Comparison of ENCODE assay signal across 8 cellular contexts in genomic region chr10:98135222-98135899, GRCh38. TPM values are rescaled to one million over a fixed set of nuclear protein-coding genes. Genes with fewer than 3 reads are reported as not detected.
DNase-seq lines count a peak whose midpoint lies in the region; ATAC-seq and TF ChIP-seq lines count a peak whose summit lies in the region.

No MANE protein-coding gene starts in this region.

- H3K9me3 Mint-ChIP-seq in CD4-positive, alpha-beta T cell = peaks cover 4% of the 10 kb centered on the region
- H3K9me3 Mint-ChIP-seq in activated CD8-positive, alpha-beta T cell treated with anti-CD3 and anti-CD28 coated beads for 36 hours = no peaks in the 10 kb centered on the region
- H3K9me3 Mint-ChIP-seq in stimulated activated effector memory CD8-positive, alpha-beta T cell treated with anti-CD3 and anti-CD28 coated beads, Interleukin-12 subunit alpha, Interleukin-12 subunit beta, amount 100 ng/mL, for 72 hours = peaks cover 2% of the 10 kb centered on the region

- peak overlapping the region; percentile 96 for H3K27ac Mint-ChIP-seq in CD4-positive, alpha-beta T cell
- H3K27ac Mint-ChIP-seq in activated CD8-positive, alpha-beta T cell treated with anti-CD3 and anti-CD28 coated beads for 36 hours = peak overlapping the region; percentile 94
- H3K27ac Mint-ChIP-seq in stimulated activated effector memory CD8-positive, alpha-beta T cell treated with anti-CD3 and anti-CD28 coated beads, Interleukin-12 subunit alpha, Interleukin-12 subunit beta, amount 100 ng/mL, for 72 hours = peak overlapping the region; percentile 84

- peak overlapping the region; percentile 86 for H3K4me3 Mint-ChIP-seq in CD4-positive, alpha-beta T cell
- peak overlapping the region; percentile 97 for H3K4me3 Mint-ChIP-seq in activated CD8-positive, alpha-beta T cell treated with anti-CD3 and anti-CD28 coated beads for 36 hours
- H3K4me3 Mint-ChIP-seq in stimulated activated effector memory CD8-positive, alpha-beta T cell treated with anti-CD3 and anti-CD28 coated beads, Interleukin-12 subunit alpha, Interleukin-12 subunit beta, amount 100 ng/mL, for 72 hours = peak overlapping the region; percentile 87

- peak overlapping the region; percentile 91 for H3K4me3 ChIP-seq in iPS-11a (ENCODE audit: low read depth, low read length)

- no peaks in the 10 kb centered on the region for H3K9me3 ChIP-seq in CD4-positive, alpha-beta T cell (ENCODE audit: control insufficient read depth, low read length)

- TF ChIP-seq CTCF in CD4-positive, alpha-beta T cell (IDR thresholded peaks at IDR 0.05) = no peak
- TF ChIP-seq CTCF in activated CD8-positive, alpha-beta T cell treated with anti-CD3 and anti-CD28 coated beads for 36 hours (IDR thresholded peaks at IDR 0.05) = no peak

- ATAC-seq in CD4-positive, alpha-beta T cell (ENCODE audit: poor library complexity) = no peak
- ATAC-seq in GM21723 (IDR thresholded peaks at IDR 0.05; ENCODE audit: unreplicated experiment) (peak; percentile 19), GM18520 (IDR thresholded peaks at IDR 0.05; ENCODE audit: unreplicated experiment) (no peak)
- no peak for ATAC-seq in activated CD8-positive, alpha-beta T cell treated with anti-CD3 and anti-CD28 coated beads for 36 hours
- ATAC-seq in stimulated activated effector memory CD8-positive, alpha-beta T cell treated with anti-CD3 and anti-CD28 coated beads, Interleukin-12 subunit alpha, Interleukin-12 subunit beta, amount 100 ng/mL, for 72 hours = no peak

- no peaks in the 10 kb centered on the region for H3K27me3 Mint-ChIP-seq in CD4-positive, alpha-beta T cell
- no peaks in the 10 kb centered on the region for H3K27me3 Mint-ChIP-seq in activated CD8-positive, alpha-beta T cell treated with anti-CD3 and anti-CD28 coated beads for 36 hours

- peaks cover 17% of the 10 kb centered on the region for H3K36me3 Mint-ChIP-seq in CD4-positive, alpha-beta T cell (ENCODE audit: low read depth)
- peaks cover 15% of the 10 kb centered on the region for H3K36me3 Mint-ChIP-seq in activated CD8-positive, alpha-beta T cell treated with anti-CD3 and anti-CD28 coated beads for 36 hours (ENCODE audit: low read depth)
- no peaks in the 10 kb centered on the region for H3K36me3 Mint-ChIP-seq in stimulated activated effector memory CD8-positive, alpha-beta T cell treated with anti-CD3 and anti-CD28 coated beads, Interleukin-12 subunit alpha, Interleukin-12 subunit beta, amount 100 ng/mL, for 72 hours

- no peaks in the 10 kb centered on the region for H3K27me3 ChIP-seq in CD4-positive, alpha-beta T cell (ENCODE audit: control insufficient read depth, insufficient read depth, low read length)

- POLR2A ChIA-PET in CD4-positive, alpha-beta T cell (lab: Charles Lee) = interaction anchor here (0.6 to 1.4 kb wide), 10 partner anchors 10 to 1597 kb away, joined by 3 to 8 read pairs (median 7); partner anchors contain the start of genes AVPI1, COX15, CUTC and GOT1
- POLR2A ChIA-PET in activated CD8-positive, alpha-beta T cell treated with anti-CD3 and anti-CD28 coated beads for 36 hours (lab: Charles Lee) = interaction anchor here (1.2 to 1.5 kb wide), 2 partner anchors 8 to 71 kb away, joined by 3 read pairs; no protein-coding TSS in a partner anchor

- peak overlapping the region; percentile 87 for H3K27ac ChIP-seq in CD4-positive, alpha-beta T cell (ENCODE audit: low read depth, low read length)

- no peak for DNase-seq in CD4-positive, alpha-beta T cell
- no peak for DNase-seq in activated CD8-positive, alpha-beta T cell treated with anti-CD3 and anti-CD28 coated beads for 36 hours
- no peak for DNase-seq in stimulated activated effector memory CD8-positive, alpha-beta T cell treated with anti-CD3 and anti-CD28 coated beads, Interleukin-12 subunit alpha, Interleukin-12 subunit beta, amount 100 ng/mL, for 72 hours (ENCODE audit: low spot score in 2 of 2)
- DNase-seq in mesenteric fat pad (ENCODE audit: low spot score) (no peak), NCI-H524 (lab: John Stamatoyannopoulos, UW) (no peak)

- intact Hi-C loops in CD4-positive, alpha-beta T cell (cut with DNase I, micrococcal nuclease) = loop anchor here (2.0 to 10.0 kb wide), 11 partner anchors 311 to 1551 kb away; partner anchors contain the start of genes GOT1 (in 2 of the 2), ARHGAP19 (in 1 of the 2), AVPI1 (in 1 of the 2) and HPS1 (in 1 of the 2)
- intact Hi-C loops in activated CD8-positive, alpha-beta T cell treated with anti-CD3 and anti-CD28 coated beads for 36 hours (cut with micrococcal nuclease) = no loop called here

- H3K4me1 Mint-ChIP-seq in CD4-positive, alpha-beta T cell (ENCODE audit: low read depth) = peaks cover 55% of the 10 kb centered on the region
- H3K4me1 Mint-ChIP-seq in activated CD8-positive, alpha-beta T cell treated with anti-CD3 and anti-CD28 coated beads for 36 hours (ENCODE audit: low read depth) = peaks cover 54% of the 10 kb centered on the region
- peaks cover 29% of the 10 kb centered on the region for H3K4me1 Mint-ChIP-seq in stimulated activated effector memory CD8-positive, alpha-beta T cell treated with anti-CD3 and anti-CD28 coated beads, Interleukin-12 subunit alpha, Interleukin-12 subunit beta, amount 100 ng/mL, for 72 hours

- CTCF ChIA-PET in CD4-positive, alpha-beta T cell (lab: Charles Lee) = no interaction called here
- CTCF ChIA-PET in activated CD8-positive, alpha-beta T cell treated with anti-CD3 and anti-CD28 coated beads for 36 hours (lab: Charles Lee) = interaction anchor here (1.4 kb wide), 1 partner anchor 35 kb away, joined by 6 read pairs; no protein-coding TSS in a partner anchor

RNA-seq across cellular contexts. Expression of gene R3HCC1L, which starts 0.9 kb away (rescaled TPM):
- 10 to 100 TPM; 12.7 to 13.7 TPM for total RNA-seq in CD4-positive, alpha-beta T cell
- 10 to 100 TPM; 15.7 to 16.5 TPM for total RNA-seq in activated CD8-positive, alpha-beta T cell treated with anti-CD3 and anti-CD28 coated beads for 36 hours
- total RNA-seq in mesenteric fat pad = 7.2 TPM
